Comparison of ENCODE assay signal across 9 cellular contexts in genomic region chr6:16503919-16504554, GRCh38.
A peak's percentile ranks its signal among the peaks of the same experiment; 100 is the strongest.
DNase-seq lines count a peak whose midpoint lies in the region; ATAC-seq and TF ChIP-seq lines count a peak whose summit lies in the region.
"Had no signal": no experiment of that assay in that cellular context is flagged by ENCODE, and none has a peak within 500 bp of the region (broad histone marks: within the 10 kb centered on the region; RNA-seq: fewer than 3 reads in every experiment).

No MANE protein-coding gene starts in this region.

- peak; percentile 70 for ATAC-seq in HG03039 (IDR thresholded peaks at IDR 0.05; ENCODE audit: unreplicated experiment)
- peak; percentile 96 for ATAC-seq in stimulated activated naive CD8-positive, alpha-beta T cell treated with anti-CD3 and anti-CD28 coated beads, Interleukin-15, amount 100 ng/mL, for 72 hours

- H3K27ac ChIP-seq in endodermal cell (ENCODE audit: low read depth, low read length) = no peak overlapping the region

- no peaks in the 10 kb centered on the region for H3K9me3 ChIP-seq in endodermal cell (ENCODE audit: control insufficient read depth, low read length)

- TF ChIP-seq CTCF in endodermal cell (conservative IDR thresholded peaks at IDR 0.05) = no peak

- no peaks in the 10 kb centered on the region for H3K27me3 ChIP-seq in endodermal cell (ENCODE audit: control insufficient read depth, insufficient read depth, low read length, poor library complexity, severe bottlenecking)

- H3K27ac Mint-ChIP-seq in activated CD4-positive, alpha-beta T cell treated with anti-CD3 and anti-CD28 coated beads, Interleukin-2, amount 10 ng/mL, durations not matched to agents 24 days and 14 days = no peak overlapping the region
- no peak overlapping the region for H3K27ac Mint-ChIP-seq in stimulated activated naive CD8-positive, alpha-beta T cell treated with anti-CD3 and anti-CD28 coated beads, Interleukin-15, amount 100 ng/mL, for 72 hours
- no peak overlapping the region for H3K27ac Mint-ChIP-seq in endodermal cell

- WGBS in endodermal cell (ENCODE audit: insufficient coverage in 1 of 2, insufficient read length in 1 of 2), 2 experiments = 95 to 100% methylated on average over 1 of the region's 2 CpGs

- H3K4me1 Mint-ChIP-seq in activated CD4-positive, alpha-beta T cell treated with anti-CD3 and anti-CD28 coated beads, Interleukin-2, amount 10 ng/mL, durations not matched to agents 24 days and 14 days = peaks cover 36% of the 10 kb centered on the region
- peaks cover 43% of the 10 kb centered on the region for H3K4me1 Mint-ChIP-seq in stimulated activated naive CD8-positive, alpha-beta T cell treated with anti-CD3 and anti-CD28 coated beads, Interleukin-15, amount 100 ng/mL, for 72 hours
- no peaks in the 10 kb centered on the region for H3K4me1 Mint-ChIP-seq in endodermal cell

- peak; percentile 78 for DNase-seq in activated CD4-positive, alpha-beta T cell treated with anti-CD3 and anti-CD28 coated beads, Interleukin-2, amount 10 ng/mL, durations not matched to agents 24 days and 14 days
- no peak for DNase-seq in activated CD4-positive, alpha-beta T cell treated with anti-CD3 and anti-CD28 coated beads, Interleukin-2, amount 50 U/mL, for 4 hours
- DNase-seq in NOMO-1 treated with DMSO at 0.1 percent for 48 hours (lab: John Stamatoyannopoulos, UW; ENCODE audit: unreplicated experiment) (peak; percentile 77), NCI-H2029 treated with DMSO at 0.1 percent for 48 hours (lab: John Stamatoyannopoulos, UW) (no peak), endodermal cell (no peak), NCI-H1048 (lab: John Stamatoyannopoulos, UW) (no peak)
- DNase-seq in stimulated activated naive CD8-positive, alpha-beta T cell treated with anti-CD3 and anti-CD28 coated beads, Interleukin-15, amount 100 ng/mL, for 72 hours = peak in 1 of 2 donors; percentile 49
- DNase-seq: cerebellar nuclear complex had no signal

- no peaks in the 10 kb centered on the region for H3K36me3 ChIP-seq in endodermal cell (ENCODE audit: control insufficient read depth, insufficient read depth, low read length)

- H3K9me3 Mint-ChIP-seq in activated CD4-positive, alpha-beta T cell treated with anti-CD3 and anti-CD28 coated beads, Interleukin-2, amount 10 ng/mL, durations not matched to agents 24 days and 14 days = peaks cover 7% of the 10 kb centered on the region
- H3K9me3 Mint-ChIP-seq in stimulated activated naive CD8-positive, alpha-beta T cell treated with anti-CD3 and anti-CD28 coated beads, Interleukin-15, amount 100 ng/mL, for 72 hours = no peaks in the 10 kb centered on the region
- peaks cover 4% of the 10 kb centered on the region for H3K9me3 Mint-ChIP-seq in endodermal cell

- H3K4me3 Mint-ChIP-seq in activated CD4-positive, alpha-beta T cell treated with anti-CD3 and anti-CD28 coated beads, Interleukin-2, amount 10 ng/mL, durations not matched to agents 24 days and 14 days = peak overlapping the region; percentile 32
- H3K4me3 Mint-ChIP-seq in stimulated activated naive CD8-positive, alpha-beta T cell treated with anti-CD3 and anti-CD28 coated beads, Interleukin-15, amount 100 ng/mL, for 72 hours = peak overlapping the region; percentile 31 to 35
- no peak overlapping the region for H3K4me3 Mint-ChIP-seq in endodermal cell

- H3K4me3 ChIP-seq in endodermal cell (ENCODE audit: low read length) = no peak overlapping the region

- H3K9ac ChIP-seq in endodermal cell (ENCODE audit: extremely low read depth, low read length, poor library complexity, severe bottlenecking) = no peak overlapping the region

- peaks cover 41% of the 10 kb centered on the region for H3K36me3 Mint-ChIP-seq in activated CD4-positive, alpha-beta T cell treated with anti-CD3 and anti-CD28 coated beads, Interleukin-2, amount 10 ng/mL, durations not matched to agents 24 days and 14 days (ENCODE audit: low read depth)
- H3K36me3 Mint-ChIP-seq in endodermal cell (ENCODE audit: low read depth) = peaks cover 4% of the 10 kb centered on the region

- no peaks in the 10 kb centered on the region for H3K27me3 Mint-ChIP-seq in activated CD4-positive, alpha-beta T cell treated with anti-CD3 and anti-CD28 coated beads, Interleukin-2, amount 10 ng/mL, durations not matched to agents 24 days and 14 days
- H3K27me3 Mint-ChIP-seq in stimulated activated naive CD8-positive, alpha-beta T cell treated with anti-CD3 and anti-CD28 coated beads, Interleukin-15, amount 100 ng/mL, for 72 hours = no peaks in the 10 kb centered on the region
- no peaks in the 10 kb centered on the region for H3K27me3 Mint-ChIP-seq in endodermal cell (ENCODE audit: insufficient read depth)

- no peaks in the 10 kb centered on the region for H3K4me1 ChIP-seq in endodermal cell (ENCODE audit: control insufficient read depth, insufficient read depth, low read length)

- intact Hi-C loops in activated CD4-positive, alpha-beta T cell treated with anti-CD3 and anti-CD28 coated beads, Interleukin-2, amount 10 ng/mL, durations not matched to agents 24 days and 14 days (cut with micrococcal nuclease) = no loop called here

Comparison
In these comparisons a context has a peak if more than half of its experiments do, and no peak if none do; other contexts are left out.
1. DNase-seq: peak in activated CD4-positive, alpha-beta T cell treated with anti-CD3 and anti-CD28 coated beads, Interleukin-2, amount 10 ng/mL, durations not matched to agents 24 days and 14 days (single experiment) and NOMO-1 treated with DMSO at 0.1 percent for 48 hours (single experiment); none in activated CD4-positive, alpha-beta T cell treated with anti-CD3 and anti-CD28 coated beads, Interleukin-2, amount 50 U/mL, for 4 hours (0 of 2), NCI-H2029 treated with DMSO at 0.1 percent for 48 hours (single experiment), endodermal cell (single experiment) and NCI-H1048 (single experiment).